ENCODE assay signal across 15 cellular contexts in the genomic region with DNA sequence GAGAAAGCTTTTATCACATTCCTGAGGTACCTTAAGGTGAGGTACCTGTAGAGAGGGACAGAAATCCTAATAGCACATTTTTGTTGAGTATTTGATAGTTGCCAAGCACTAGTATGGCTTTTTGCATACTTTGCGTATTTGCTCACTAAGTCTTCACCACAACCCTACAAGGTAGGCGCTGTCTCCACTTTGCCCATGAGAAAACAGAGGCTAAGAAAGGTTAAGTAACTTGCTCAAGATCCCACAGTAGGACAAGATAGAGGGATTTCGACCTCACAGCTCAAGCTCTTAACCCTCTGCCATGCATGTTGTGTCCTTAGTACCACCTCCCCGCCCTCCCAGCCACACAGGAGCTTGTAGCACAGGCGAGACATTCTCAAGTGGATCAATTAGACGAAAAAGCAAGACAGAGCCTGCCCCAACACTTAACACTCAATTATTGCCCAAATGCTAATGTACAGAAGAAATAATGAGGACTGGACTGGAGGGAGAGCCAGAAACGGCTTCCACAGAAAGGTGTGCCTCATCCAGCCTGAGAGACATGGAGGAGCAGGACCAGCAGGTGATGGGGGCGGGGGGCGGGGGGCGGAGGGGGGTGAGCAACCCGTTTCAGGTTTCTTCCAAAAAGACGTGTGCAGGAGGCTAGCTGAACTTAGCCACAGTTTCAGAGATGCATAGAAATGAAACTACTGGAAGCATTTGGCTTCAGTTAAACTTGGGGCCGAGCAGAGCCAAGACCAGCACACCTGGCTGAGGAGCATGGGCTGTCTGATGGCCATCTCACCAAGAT. TPM values are rescaled to one million over a fixed set of nuclear protein-coding genes. Genes with fewer than 3 reads are reported as not detected.
DNase-seq lines count a peak whose midpoint lies in the region; ATAC-seq, FAIRE-seq and TF ChIP-seq lines count a peak whose summit lies in the region.
"Had no signal": no experiment of that assay in that cellular context is flagged by ENCODE, and none has a peak within 500 bp of the region (broad histone marks: within the 10 kb centered on the region; RNA-seq: fewer than 3 reads in every experiment).

No MANE protein-coding gene starts in this region.

- H4K20me1 ChIP-seq in K562 (replicated peaks; ENCODE audit: control insufficient read depth, insufficient read depth, low read length): no peaks in the 10 kb centered on the region

- H3K4me1 ChIP-seq in K562 (replicated peaks in 1 of 2; ENCODE audit: control insufficient read depth in 2 of 2, insufficient read depth in 2 of 2, low read length in 2 of 2): peaks cover 0 to 18% of the 10 kb centered on the region in 2 experiments; a peak in 4 of 5 replicates
- H3K4me1 ChIP-seq in adrenal gland (replicated peaks in 1 of 2): peaks cover 0 to 5% of the 10 kb centered on the region in 2 donors

- H3K4me2 ChIP-seq in K562 (ENCODE audit: insufficient read depth, low read length): no peak overlapping the region

- TF ChIP-seq POLR2A in K562 (conservative IDR thresholded peaks at IDR 0.05) (no peak), adrenal gland (IDR thresholded peaks at IDR 0.05) (no peak)

- H3K36me3 ChIP-seq in K562 (ENCODE audit: control insufficient read depth, insufficient read depth, low read length) (no peaks in the 10 kb centered on the region), H7 (replicated peaks; ENCODE audit: control insufficient read depth, insufficient read depth, low read length) (no peaks in the 10 kb centered on the region), adrenal gland (replicated peaks in 1 of 2) (no peaks in the 10 kb centered on the region)
- H3K36me3 ChIP-seq: thoracic aorta had no signal

- 15% methylated on average over 8 of the region's 13 CpGs for WGBS in K562 (ENCODE audit: insufficient coverage, low coverage, missing lambda C conversion rate)
- 82 to 87% (median 85%) methylated on average over 13 of the region's 13 CpGs for WGBS in adrenal gland, 4 donors

- intact Hi-C loops in K562 (cut with micrococcal nuclease) (no loop called here), adrenal gland (cut with DNase I) (no loop called here)

- no TSS peak for BruUV-seq in K562 (replicated peaks; lab: Mats Ljungman, UMichigan)

- CTCF ChIA-PET in K562 (lab: Yijun Ruan, JAX; ENCODE audit: low intra/inter-chr PET ratio): no interaction called here

- no peak for TF ChIP-seq EP300 in K562 (IDR thresholded peaks at IDR 0.05; ENCODE audit: low read length)

- DNase-seq in NCI-H1436 (lab: John Stamatoyannopoulos, UW) (peak; percentile 22), NCI-H1436 treated with DMSO at 0.1 percent for 48 hours (lab: John Stamatoyannopoulos, UW) (no peak), NCI-H2227 (lab: John Stamatoyannopoulos, UW; ENCODE audit: unreplicated experiment) (peak; percentile 48), K562 (ENCODE audit: extremely low read depth in 1 of 4, low spot score in 3 of 4) (no peak), renal cortical epithelial cell (ENCODE audit: low read depth) (peak; percentile 23), H7 (no peak), adrenal gland (no peak)
- DNase-seq in activated T-cell treated with anti-CD3 and anti-CD28 coated beads, Interleukin-2, amount 50 U/mL, for 4 hours: no peak
- DNase-seq: activated CD8-positive, alpha-beta memory T cell treated with anti-CD3 and anti-CD28 coated beads, Interleukin-2, amount 50 U/mL, for 48 hours; amniotic stem cell; Calu3; NCI-H1092; stimulated activated CD4-positive, alpha-beta T cell treated with anti-CD3 and anti-CD28 coated beads, Interleukin-12 subunit alpha, Interleukin-12 subunit beta, amount 100 ng/mL, for 4 hours had no signal

- H3K27ac ChIP-seq in K562 (ENCODE audit: extremely low read depth, low read depth, low read length) (no peak overlapping the region), adrenal gland (no peak overlapping the region)
- H3K27ac ChIP-seq: SK-N-MC, thoracic aorta had no signal

- H3K27me3 ChIP-seq in K562 (ENCODE audit: control insufficient read depth in 2 of 2, insufficient read depth in 2 of 2, low read length in 2 of 2) (peaks cover 0 to 16% of the 10 kb centered on the region in 2 experiments; a peak in 1 of 5 replicates), H7 (ENCODE audit: control insufficient read depth, insufficient read depth, low read length) (no peaks in the 10 kb centered on the region), adrenal gland (no peaks in the 10 kb centered on the region)

- H3K9me1 ChIP-seq in K562 (ENCODE audit: control insufficient read depth, insufficient read depth, low read length): peaks cover 2% of the 10 kb centered on the region

- H3K9ac ChIP-seq in K562 (ENCODE audit: insufficient read depth in 1 of 2, low read depth in 2 of 2, low read length in 2 of 2): no peak overlapping the region

- no peak overlapping the region for H3K4me3 Mint-ChIP-seq in activated T-cell treated with anti-CD3 and anti-CD28 coated beads, Interleukin-2, amount 50 U/mL, for 4 hours

- H3K79me2 ChIP-seq in K562 (ENCODE audit: control insufficient read depth, insufficient read depth, low read length): no peaks in the 10 kb centered on the region

- no peak for ATAC-seq in K562
- no peak for ATAC-seq in activated T-cell treated with anti-CD3 and anti-CD28 coated beads, Interleukin-2, amount 50 U/mL, for 4 hours

- POLR2A ChIA-PET in K562 (lab: Yijun Ruan, JAX): no interaction called here

- TF ChIP-seq CTCF in K562 (IDR thresholded peaks at IDR 0.05 in 2 of 3, conservative IDR thresholded peaks at IDR 0.05 in 1 of 3; ENCODE audit: insufficient read depth in 2 of 3, low read depth in 1 of 3, low read length in 3 of 3): no peak
- no peak for TF ChIP-seq CTCF in adrenal gland (IDR thresholded peaks at IDR 0.05)

- TF ChIP-seq RAD21 in K562 (CRISPR knock-in tag; conservative IDR thresholded peaks at IDR 0.05 in 1 of 2, IDR thresholded peaks at IDR 0.05 in 1 of 2): no peak

- H3K4me1 Mint-ChIP-seq in activated T-cell treated with anti-CD3 and anti-CD28 coated beads, Interleukin-2, amount 50 U/mL, for 4 hours (ENCODE audit: low read depth): peaks cover 48% of the 10 kb centered on the region

- H3K9me3 ChIP-seq in K562 (replicated peaks; ENCODE audit: control insufficient read depth, insufficient read depth, low read depth, low read length) (no peaks in the 10 kb centered on the region), adrenal gland (replicated peaks in 1 of 3) (no peaks in the 10 kb centered on the region)
- H3K9me3 ChIP-seq: thoracic aorta had no signal

- no peak overlapping the region for H3K4me3 ChIP-seq in K562
- H3K4me3 ChIP-seq in H7 (ENCODE audit: insufficient read depth, low read depth, low read length): no peak overlapping the region
- no peak overlapping the region for H3K4me3 ChIP-seq in adrenal gland
- H3K4me3 ChIP-seq: SK-N-MC, thoracic aorta had no signal

- no peak overlapping the region for H2AFZ ChIP-seq in K562 (ENCODE audit: low read depth, low read length)

- FAIRE-seq in K562 (lab: Jason Lieb, UNC): no peak

- H3K9me3 Mint-ChIP-seq in activated T-cell treated with anti-CD3 and anti-CD28 coated beads, Interleukin-2, amount 50 U/mL, for 4 hours: no peaks in the 10 kb centered on the region

- H3K27me3 Mint-ChIP-seq in activated T-cell treated with anti-CD3 and anti-CD28 coated beads, Interleukin-2, amount 50 U/mL, for 4 hours (ENCODE audit: low read depth): no peaks in the 10 kb centered on the region

- in situ Hi-C loops in K562 (cut with MboI): no loop called here

- H3K36me3 Mint-ChIP-seq in activated T-cell treated with anti-CD3 and anti-CD28 coated beads, Interleukin-2, amount 50 U/mL, for 4 hours (ENCODE audit: insufficient read depth): no peaks in the 10 kb centered on the region

TF ChIP-seq in K562, 482 proteins besides CTCF, POLR2A, EP300 and RAD21 (continues in another document):
- TF ChIP-seq NFATC3 (IDR thresholded peaks at IDR 0.05): no peak
- no peak for TF ChIP-seq MAFG (tag; conservative IDR thresholded peaks at IDR 0.05)
- TF ChIP-seq L3MBTL2 (IDR thresholded peaks at IDR 0.05): no peak
- no peak for TF ChIP-seq ZNF280A (IDR thresholded peaks at IDR 0.05; ENCODE audit: low read depth, partially characterized antibody)
- no peak for TF ChIP-seq BCOR (IDR thresholded peaks at IDR 0.05)

RNA-seq across cellular contexts. Expression of gene CD44, which starts 26.7 kb away (rescaled TPM):
- total RNA-seq in K562 (2011; cell fraction: chromatin; rRNA removed; ENCODE audit: low replicate concordance): 7.9 and 17.7 TPM in 2 replicates
- total RNA-seq in K562 (2011; cell fraction: nucleolus; rRNA removed): 7.2 and 18.2 TPM in 2 replicates
- total RNA-seq in K562 (2011; cell fraction: nucleoplasm; rRNA removed): 10.5 and 17.1 TPM in 2 replicates
- total RNA-seq in K562 (2014; rRNA removed): 2.3 and 2.6 TPM in 2 replicates
- 3.0 and 5.2 TPM in 2 replicates for total RNA-seq in K562 (2014; rRNA removed; fragmentation: Illumina TruSeq; extraction: Trizol)
- total RNA-seq in K562 (2015; rRNA removed; fragmentation: Illumina TruSeq; extraction: Trizol): 2.6 and 3.2 TPM in 2 replicates
- total RNA-seq in K562 (2021): 9.5 and 11.1 TPM in 2 replicates
- polyA plus RNA-seq in K562 (2011; rRNA removed): 13.9 and 47.0 TPM in 2 replicates
- polyA plus RNA-seq in K562 (2011; cell fraction: cytosol; rRNA removed): 23.2 and 51.1 TPM in 2 replicates
- 19.8 and 40.4 TPM in 2 replicates for polyA plus RNA-seq in K562 (2011; cell fraction: nucleus; rRNA removed)
- 8.0 and 8.3 TPM in 2 replicates for polyA plus RNA-seq in K562 (2012)
- 7.7 TPM in 2 replicates for polyA plus RNA-seq in K562 (2014; fragmentation: Illumina TruSeq; extraction: Trizol)
- 1 to 10 TPM; 1.2 to 1.8 TPM for polyA plus RNA-seq in K562 (2014; fragmentation: Nextera tagmentation; extraction: Ambion mirVana)
- 2.5 and 5.0 TPM in 2 replicates for polyA plus RNA-seq in K562 (2014; rRNA removed)
- 26.3 and 51.8 TPM in 2 replicates for polyA minus RNA-seq in K562 (2011; rRNA and poly(A)+ RNA removed)
- 10.5 and 22.8 TPM in 2 replicates for polyA minus RNA-seq in K562 (2011; cell fraction: cytosol; rRNA and poly(A)+ RNA removed)
- polyA minus RNA-seq in K562 (2011; cell fraction: nucleus; rRNA and poly(A)+ RNA removed): 14.8 and 35.9 TPM in 2 replicates
- 259 and 461 TPM in 2 replicates for total RNA-seq in renal cortical epithelial cell
- 100 to 1,000 TPM; 468 to 781 (median 646) TPM for total RNA-seq in activated T-cell treated with anti-CD3 and anti-CD28 coated beads, Interleukin-2, amount 50 U/mL, for 4 hours
- total RNA-seq in H7 (2014; rRNA removed; shearing (Covaris generic)): 9.4 and 11.4 TPM in 2 replicates
- total RNA-seq in adrenal gland: 100 to 1,000 TPM in 2 of 8 donors, 10 to 100 TPM in 6; 65.3 to 110 (median 83.2) TPM
- polyA plus RNA-seq in adrenal gland: 10 to 100 TPM; 20.2 to 81.2 (median 32.5) TPM

Comparison
In these comparisons a context has a peak if more than half of its experiments do, and no peak if none do; other contexts are left out.
1. DNase-seq: peak in NCI-H1436 (single experiment), NCI-H2227 (single experiment) and renal cortical epithelial cell (single experiment); none in NCI-H1436 treated with DMSO at 0.1 percent for 48 hours (single experiment), K562 (0 of 4), activated T-cell treated with anti-CD3 and anti-CD28 coated beads, Interleukin-2, amount 50 U/mL, for 4 hours (single experiment), H7 (single experiment) and adrenal gland (0 of 7).